ENCODE assay signal across 15 cellular contexts in genomic region chr13:79212064-79212619, GRCh38.
DNase-seq lines count a peak whose midpoint lies in the region; ATAC-seq lines count a peak whose summit lies in the region.
"Had no signal": no experiment of that assay in that cellular context is flagged by ENCODE, and none has a peak within 500 bp of the region (broad histone marks: within the 10 kb centered on the region; RNA-seq: fewer than 3 reads in every experiment).

No MANE protein-coding gene starts in this region.

- intact Hi-C loops in sciatic nerve (cut with DNase I), result no loop called here

- H3K36me3 Mint-ChIP-seq in activated naive CD4-positive, alpha-beta T cell treated with anti-CD3 and anti-CD28 coated beads, Interleukin-2, amount 50 U/mL, for 72 hours, result no peaks in the 10 kb centered on the region
- H3K36me3 Mint-ChIP-seq: CD4-positive, CD25-positive, alpha-beta regulatory T cell had no signal

- no peak for ATAC-seq in activated naive CD4-positive, alpha-beta T cell treated with anti-CD3 and anti-CD28 coated beads, Interleukin-2, amount 50 U/mL, for 72 hours
- ATAC-seq in sciatic nerve, result no peak
- ATAC-seq: Panc1 had no signal

- no peak overlapping the region for H3K27ac Mint-ChIP-seq in activated naive CD4-positive, alpha-beta T cell treated with anti-CD3 and anti-CD28 coated beads, Interleukin-2, amount 50 U/mL, for 72 hours
- H3K27ac Mint-ChIP-seq: CD4-positive, CD25-positive, alpha-beta regulatory T cell had no signal

- DNase-seq in COLO668 (lab: John Stamatoyannopoulos, UW; ENCODE audit: unreplicated experiment) (peak; percentile 72), DMS153 treated with DMSO at 0.1 percent for 48 hours (lab: John Stamatoyannopoulos, UW; ENCODE audit: unreplicated experiment) (peak; percentile 76), NCI-H146 treated with DMSO at 0.1 percent for 48 hours (lab: John Stamatoyannopoulos, UW; ENCODE audit: unreplicated experiment) (peak; percentile 99), NCI-H526 treated with DMSO at 0.1 percent for 48 hours (lab: John Stamatoyannopoulos, UW) (peak; percentile 98), sciatic nerve (ENCODE audit: low spot score) (no peak)
- DNase-seq in activated naive CD4-positive, alpha-beta T cell treated with anti-CD3 and anti-CD28 coated beads, Interleukin-2, amount 50 U/mL, for 72 hours (ENCODE audit: low spot score in 2 of 2), result no peak
- no peak for DNase-seq in activated CD8-positive, alpha-beta memory T cell treated with anti-CD3 and anti-CD28 coated beads for 24 hours
- DNase-seq: CD4-positive, CD25-positive, alpha-beta regulatory T cell; EL; Karpas-422; NCI-H2029; Right ventricle myocardium superior; SK-N-SH; T-helper 1 cell had no signal

- H3K9me3 Mint-ChIP-seq in activated naive CD4-positive, alpha-beta T cell treated with anti-CD3 and anti-CD28 coated beads, Interleukin-2, amount 50 U/mL, for 72 hours, result no peaks in the 10 kb centered on the region

Comparison
In these comparisons a context has a peak if more than half of its experiments do, and no peak if none do; other contexts are left out.
1. DNase-seq: peak in COLO668 (single experiment), DMS153 treated with DMSO at 0.1 percent for 48 hours (single experiment), NCI-H146 treated with DMSO at 0.1 percent for 48 hours (single experiment) and NCI-H526 treated with DMSO at 0.1 percent for 48 hours (single experiment); none in activated naive CD4-positive, alpha-beta T cell treated with anti-CD3 and anti-CD28 coated beads, Interleukin-2, amount 50 U/mL, for 72 hours (0 of 2), activated CD8-positive, alpha-beta memory T cell treated with anti-CD3 and anti-CD28 coated beads for 24 hours (single experiment) and sciatic nerve (single experiment).